Comparison of ENCODE assay signal across 8 cellular contexts in the genomic region with DNA sequence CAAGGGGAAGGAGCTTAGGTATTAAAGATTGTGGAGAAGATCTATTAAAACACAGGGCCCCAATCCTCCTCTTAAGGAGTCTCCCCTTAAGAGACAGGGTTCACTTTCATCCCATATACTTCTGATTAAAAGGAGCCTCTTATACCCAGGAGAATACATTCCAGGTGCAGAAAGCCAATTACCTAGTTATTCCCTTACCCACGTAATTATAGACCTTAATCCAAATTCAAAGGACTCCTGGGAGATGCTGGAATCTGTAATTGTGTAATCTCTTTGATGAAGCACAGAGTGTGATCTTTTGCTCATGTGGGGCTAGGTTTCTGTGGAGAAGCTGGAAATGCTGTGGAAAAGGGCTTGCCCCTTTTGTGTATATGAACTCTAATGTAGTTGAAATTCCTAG. TPM values are rescaled to one million over a fixed set of nuclear protein-coding genes. Genes with fewer than 3 reads are reported as not detected.
A peak's percentile ranks its signal among the peaks of the same experiment; 100 is the strongest.
DNase-seq lines count a peak whose midpoint lies in the region; ATAC-seq and TF ChIP-seq lines count a peak whose summit lies in the region.

No MANE protein-coding gene starts in this region.

- peak overlapping the region; percentile 86; the same call in 1 of the 2 replicates for H3K4me3 ChIP-seq in BLaER1
- peak overlapping the region; percentile 88 for H3K4me3 ChIP-seq in HUES48 (ENCODE audit: low read depth, low read length)
- no peak overlapping the region for H3K4me3 ChIP-seq in body of pancreas
- no peak overlapping the region for H3K4me3 ChIP-seq in testis

- H3K4me1 ChIP-seq in BLaER1 (peaks cover 35% of the 10 kb centered on the region), HUES48 (ENCODE audit: control insufficient read depth, insufficient read depth, low read length) (peaks cover 27% of the 10 kb centered on the region), body of pancreas (peaks cover 25% of the 10 kb centered on the region), testis (peaks cover 22% of the 10 kb centered on the region)

- H3K9ac ChIP-seq in BLaER1 (no peak overlapping the region), HUES48 (ENCODE audit: low read depth, low read length) (peak overlapping the region; percentile 93; the same call in 1 of the 2 replicates)

- peaks cover 31% of the 10 kb centered on the region for H4K20me1 ChIP-seq in BLaER1

- intact Hi-C loops in body of pancreas (cut with DNase I) = no loop called here
- intact Hi-C loops in testis (cut with DNase I; ENCODE audit: low total_unique reads) = loop anchor here (10.0 kb wide), 1 partner anchor 123 kb away; no protein-coding TSS in a partner anchor

- DNase-seq in body of pancreas (no peak), naive B cell (no peak), SHP77 (lab: John Stamatoyannopoulos, UW) (no peak), SIG-M5 (lab: John Stamatoyannopoulos, UW) (no peak), NCI-H128 (lab: John Stamatoyannopoulos, UW; ENCODE audit: unreplicated experiment) (no peak), testis (no peak)

- H3K27me3 ChIP-seq in BLaER1 (no peaks in the 10 kb centered on the region), HUES48 (ENCODE audit: control insufficient read depth, insufficient read depth, low read length) (no peaks in the 10 kb centered on the region), body of pancreas (no peaks in the 10 kb centered on the region), testis (no peaks in the 10 kb centered on the region)

- H3K27ac Mint-ChIP-seq in naive B cell = peak overlapping the region; percentile 15 to 94 (median 88)

- H3K27ac ChIP-seq in BLaER1 = no peak overlapping the region
- no peak overlapping the region for H3K27ac ChIP-seq in HUES48 (ENCODE audit: low read depth, low read length)
- peak overlapping the region in 3 of 4 donors; percentile 89 to 91 (median 90) for H3K27ac ChIP-seq in body of pancreas
- H3K27ac ChIP-seq in testis = peak overlapping the region in 1 of 2 donors; percentile 94

- H3K36me3 ChIP-seq in BLaER1 = peaks cover 9% of the 10 kb centered on the region; the same call in 1 of the 2 replicates
- H3K36me3 ChIP-seq in HUES48 (ENCODE audit: control insufficient read depth, insufficient read depth, low read length) = no peaks in the 10 kb centered on the region; the same call in 1 of the 2 replicates
- H3K36me3 ChIP-seq in body of pancreas (replicated peaks in 1 of 2; ENCODE audit: insufficient read depth in 1 of 2, low read depth in 2 of 2) = no peaks in the 10 kb centered on the region
- no peaks in the 10 kb centered on the region for H3K36me3 ChIP-seq in testis (ENCODE audit: low read depth, missing control alignments)

- WGBS in body of pancreas, 2 donors = 70 to 91% methylated on average over 1 of the region's 1 CpG
- WGBS in testis, 2 donors = 40 to 55% methylated on average over 1 of the region's 1 CpG

- peak overlapping the region; percentile 92 for H3K4me2 ChIP-seq in BLaER1

- TF ChIP-seq POLR2A in body of pancreas (IDR thresholded peaks at IDR 0.05) (no peak), testis (IDR thresholded peaks at IDR 0.05) (no peak)

- peak overlapping the region in 7 of 8 donors; percentile 73 to 95 (median 83) for H3K4me3 Mint-ChIP-seq in naive B cell

- H3K9me3 Mint-ChIP-seq in naive B cell = no peaks in the 10 kb centered on the region

- TF ChIP-seq CTCF in body of pancreas (IDR thresholded peaks at IDR 0.05) (no peak), testis (IDR thresholded peaks at IDR 0.05) (no peak)

- no peaks in the 10 kb centered on the region for H3K36me3 Mint-ChIP-seq in naive B cell

- no peaks in the 10 kb centered on the region for H3K9me3 ChIP-seq in BLaER1
- H3K9me3 ChIP-seq in HUES48 (ENCODE audit: control insufficient read depth, insufficient read depth, low read length) = no peaks in the 10 kb centered on the region
- H3K9me3 ChIP-seq in body of pancreas = no peaks in the 10 kb centered on the region
- H3K9me3 ChIP-seq in testis = no peaks in the 10 kb centered on the region

- ATAC-seq in body of pancreas (no peak), naive B cell (ENCODE audit: low read depth in 2 of 2) (no peak)

- no peaks in the 10 kb centered on the region for H3K27me3 Mint-ChIP-seq in naive B cell

- H3K4me1 Mint-ChIP-seq in naive B cell = peaks cover 28 to 38% (median 35%) of the 10 kb centered on the region in 3 donors

RNA-seq across cellular contexts. Expression of a gene that starts 1.4 kb away (rescaled TPM):
- total RNA-seq in body of pancreas (10 to 100 TPM; 10.2 to 16.3 TPM), testis (10 to 100 TPM; 36.0 to 38.6 TPM)
- polyA plus RNA-seq in naive B cell (ENCODE audit: low read depth in 6 of 6) (10 to 100 TPM; 15.0 to 36.2 (median 17.7) TPM), testis (ENCODE audit: insufficient read depth, low read depth, low replicate concordance) (22.7 TPM)

Comparison
In these comparisons a context has a peak if more than half of its experiments do, and no peak if none do; other contexts are left out.
1. H3K27ac ChIP-seq: peak in body of pancreas (3 of 4); none in BLaER1 (single experiment) and HUES48 (single experiment).
2. H3K4me3 ChIP-seq: peak in BLaER1 (single experiment) and HUES48 (single experiment); none in body of pancreas (0 of 2) and testis (0 of 2).